Comparison of ENCODE assay signal across 12 cellular contexts in the genomic region with DNA sequence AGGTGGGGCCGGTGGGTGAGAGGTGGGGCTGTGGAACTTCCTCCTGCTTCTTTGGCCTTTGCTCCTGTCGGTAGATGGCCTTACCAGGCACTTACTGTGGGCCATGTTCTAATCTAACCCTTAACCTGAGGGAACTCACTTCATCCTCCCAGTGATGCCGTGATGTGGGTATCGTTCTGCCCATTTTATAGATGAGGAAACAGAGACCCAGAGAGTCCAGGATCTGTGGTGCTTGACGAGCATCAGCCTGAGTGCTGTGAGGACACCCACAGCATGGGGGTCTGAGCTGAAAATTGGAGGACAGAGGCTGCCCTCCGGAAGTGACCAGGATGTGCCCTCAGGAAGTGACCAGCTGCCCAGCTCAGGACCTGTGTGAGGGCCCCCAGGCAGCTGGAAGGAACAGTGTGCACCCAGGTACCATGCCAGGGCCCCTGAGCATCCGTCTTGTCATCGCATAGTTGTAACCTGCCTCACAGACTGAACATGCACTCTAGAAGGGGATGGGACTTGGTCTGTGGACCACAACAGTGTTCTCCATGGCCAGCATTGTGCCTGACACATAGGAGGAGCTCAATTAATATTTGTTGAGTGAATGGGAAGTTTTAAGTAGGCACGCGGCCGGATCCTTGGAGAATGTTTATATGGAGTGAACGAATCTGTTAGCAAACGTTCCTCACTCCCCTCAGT. TPM values are rescaled to one million over a fixed set of nuclear protein-coding genes. Genes with fewer than 3 reads are reported as not detected.
DNase-seq lines count a peak whose midpoint lies in the region; ATAC-seq and TF ChIP-seq lines count a peak whose summit lies in the region.
"Had no signal": no experiment of that assay in that cellular context is flagged by ENCODE, and none has a peak within 500 bp of the region (broad histone marks: within the 10 kb centered on the region; RNA-seq: fewer than 3 reads in every experiment).

No MANE protein-coding gene starts in this region.

- H3K36me3 Mint-ChIP-seq in brain: no peaks in the 10 kb centered on the region

- TF ChIP-seq EP300 in upper lobe of left lung (IDR thresholded peaks at IDR 0.05): no peak

- TF ChIP-seq CTCF in brain (conservative IDR thresholded peaks at IDR 0.05) (no peak), upper lobe of left lung (IDR thresholded peaks at IDR 0.05) (no peak)

- H3K9me3 ChIP-seq in muscle layer of duodenum (ENCODE audit: control insufficient read depth in 1 of 2, low read length in 2 of 2) (no peaks in the 10 kb centered on the region), upper lobe of left lung (no peaks in the 10 kb centered on the region)

- H3K27me3 ChIP-seq in muscle layer of duodenum (ENCODE audit: low read depth, low read length) (no peaks in the 10 kb centered on the region), upper lobe of left lung (no peaks in the 10 kb centered on the region)

- peak; percentile 58 for DNase-seq in DMS53 (lab: John Stamatoyannopoulos, UW)
- DNase-seq in DMS53 treated with DMSO at 0.1 percent for 48 hours (lab: John Stamatoyannopoulos, UW; ENCODE audit: unreplicated experiment): no peak
- no peak for DNase-seq in upper lobe of left lung
- no peak for DNase-seq in NCI-H2171 treated with DMSO at 0.1 percent for 48 hours (lab: John Stamatoyannopoulos, UW)
- no peak for DNase-seq in activated naive CD4-positive, alpha-beta T cell treated with anti-CD3 and anti-CD28 coated beads, Interleukin-2, amount 50 U/mL, for 16 hours
- DNase-seq: activated CD8-positive, alpha-beta memory T cell treated with anti-CD3 and anti-CD28 coated beads, Interleukin-2, amount 50 U/mL, for 48 hours; NCI-H1694 treated with DMSO at 0.1 percent for 48 hours; stimulated activated naive CD4-positive, alpha-beta T cell had no signal

- ATAC-seq in upper lobe of left lung (ENCODE audit: low FRiP score in 2 of 2) (no peak), GM18868 (IDR thresholded peaks at IDR 0.05; ENCODE audit: unreplicated experiment) (no peak)

- H3K36me3 ChIP-seq in muscle layer of duodenum (ENCODE audit: control insufficient read depth in 1 of 2, insufficient read depth in 2 of 2, low read length in 2 of 2) (peaks cover 0 to 4% of the 10 kb centered on the region in 2 donors), upper lobe of left lung (peaks cover 0 to 3% (median 0%) of the 10 kb centered on the region in 4 donors)

- H3K4me3 ChIP-seq in muscle layer of duodenum (ENCODE audit: low read depth in 1 of 2, low read length in 2 of 2): no peak overlapping the region
- no peak overlapping the region for H3K4me3 ChIP-seq in upper lobe of left lung

- peak overlapping the region; percentile 53 for H3K27ac ChIP-seq in muscle layer of duodenum (ENCODE audit: low read length)
- peak overlapping the region; percentile 68 to 93 (median 78) for H3K27ac ChIP-seq in upper lobe of left lung
- H3K27ac ChIP-seq: 22Rv1 had no signal

- H3K9me3 Mint-ChIP-seq in brain: no peaks in the 10 kb centered on the region

- no peak overlapping the region for H3K4me3 Mint-ChIP-seq in brain

- no peak for TF ChIP-seq POLR2A in upper lobe of left lung (IDR thresholded peaks at IDR 0.05)

- WGBS in upper lobe of left lung, 2 donors: 69 to 72% methylated on average over 11 to 13 of the region's 13 CpGs

- peak overlapping the region; percentile 18 to 98 (median 83) for H3K27ac Mint-ChIP-seq in brain

- no peaks in the 10 kb centered on the region for H3K27me3 Mint-ChIP-seq in brain

- peaks cover 30 to 57% of the 10 kb centered on the region in 2 donors for H3K4me1 ChIP-seq in muscle layer of duodenum (ENCODE audit: control insufficient read depth in 1 of 2, insufficient read depth in 2 of 2, low read length in 2 of 2)
- peaks cover 81 to 93% (median 84%) of the 10 kb centered on the region in 4 donors for H3K4me1 ChIP-seq in upper lobe of left lung

- peaks cover 95% of the 10 kb centered on the region for H3K4me1 Mint-ChIP-seq in brain

RNA-seq across cellular contexts. Expression of gene NEK6, which starts 8.5 kb away (rescaled TPM):
- 43.2 TPM for polyA plus RNA-seq in brain (ENCODE audit: insufficient read depth, low read depth, low replicate concordance)
- total RNA-seq in upper lobe of left lung: 100 to 1,000 TPM in 2 of 6 donors, 10 to 100 TPM in 4; 33.8 to 144 (median 59.7) TPM
